25 cellular contexts compared by ENCODE assay signal in genomic region chr12:21938879-21939278, GRCh38. TPM values are rescaled to one million over a fixed set of nuclear protein-coding genes. Genes with fewer than 3 reads are reported as not detected.
DNase-seq lines count a peak whose midpoint lies in the region; ATAC-seq and TF ChIP-seq lines count a peak whose summit lies in the region.
"Had no signal": no experiment of that assay in that cellular context is flagged by ENCODE, and none has a peak within 500 bp of the region (broad histone marks: within the 10 kb centered on the region; RNA-seq: fewer than 3 reads in every experiment).

No MANE protein-coding gene starts in this region.

- peaks cover 4% of the 10 kb centered on the region for H3K9me3 Mint-ChIP-seq in nephron
- H3K9me3 Mint-ChIP-seq: activated naive CD4-positive, alpha-beta T cell treated with anti-CD3 and anti-CD28 coated beads for 36 hours; central memory CD8-positive, alpha-beta T cell had no signal

- H3K9me3 ChIP-seq in heart left ventricle = peaks cover 0 to 4% (median 0%) of the 10 kb centered on the region in 12 donors
- no peaks in the 10 kb centered on the region for H3K9me3 ChIP-seq in ascending aorta
- no peaks in the 10 kb centered on the region for H3K9me3 ChIP-seq in tibial artery

- H3K27me3 ChIP-seq in heart left ventricle = peaks cover 0 to 43% (median 0%) of the 10 kb centered on the region in 9 donors
- no peaks in the 10 kb centered on the region for H3K27me3 ChIP-seq in ascending aorta
- H3K27me3 ChIP-seq in tibial artery = no peaks in the 10 kb centered on the region
- H3K27me3 ChIP-seq: BLaER1 had no signal

- peaks cover 8% of the 10 kb centered on the region for H3K36me3 Mint-ChIP-seq in nephron (ENCODE audit: low read depth)

- H3K4me1 Mint-ChIP-seq in nephron = peaks cover 16% of the 10 kb centered on the region

- intact Hi-C loops in heart left ventricle (cut with DNase I) = loop anchor here in 2 of 10 donors (5.0 kb wide), 2 partner anchors 42 to 47 kb away; no protein-coding TSS in a partner anchor
- intact Hi-C loops in left cardiac atrium (cut with DNase I) = no loop called here
- intact Hi-C loops in ascending aorta (cut with DNase I) = no loop called here
- intact Hi-C loops in tibial artery (cut with DNase I; ENCODE audit: low total_unique reads) = no loop called here

- no peak for TF ChIP-seq POLR2A in heart left ventricle (IDR thresholded peaks at IDR 0.05)

- H3K27ac ChIP-seq in heart left ventricle (peak overlapping the region in 10 of 12 donors; percentile 84 to 94 (median 89)), ascending aorta (no peak overlapping the region), tibial artery (peak overlapping the region in 1 of 2 donors; percentile 45)
- H3K27ac ChIP-seq: A549, BLaER1, epithelial cell of prostate had no signal

- peak overlapping the region; percentile 53 to 94 (median 92) for H3K4me3 Mint-ChIP-seq in nephron
- H3K4me3 Mint-ChIP-seq: activated naive CD4-positive, alpha-beta T cell treated with anti-CD3 and anti-CD28 coated beads for 36 hours; activated T-cell treated with anti-CD3 and anti-CD28 coated beads, Interleukin-2, amount 50 U/mL, for 4 hours; central memory CD8-positive, alpha-beta T cell had no signal

- no peak for ATAC-seq in heart left ventricle
- no peak for ATAC-seq in left cardiac atrium
- ATAC-seq in GM19463 (IDR thresholded peaks at IDR 0.05; ENCODE audit: unreplicated experiment) = no peak
- ATAC-seq: A549 had no signal

- H3K4me1 ChIP-seq in heart left ventricle (peaks cover 0 to 18% (median 0%) of the 10 kb centered on the region in 12 donors), ascending aorta (no peaks in the 10 kb centered on the region), tibial artery (peaks cover 0 to 10% (median 3%) of the 10 kb centered on the region in 4 donors)
- H3K4me1 ChIP-seq: A549, BLaER1 had no signal

- no peak for DNase-seq in heart left ventricle
- no peak for DNase-seq in left cardiac atrium
- no peak for DNase-seq in ascending aorta (ENCODE audit: low spot score in 2 of 2)
- DNase-seq in tibial artery = no peak
- no peak for DNase-seq in stimulated activated CD4-positive, alpha-beta T cell treated with anti-CD3 and anti-CD28 coated beads, Interleukin-15, amount 100 ng/mL, for 24 hours
- DNase-seq in NCI-H187 treated with DMSO at 0.1 percent for 48 hours (lab: John Stamatoyannopoulos, UW) = no peak
- DNase-seq: activated CD4-positive, alpha-beta T cell treated with anti-CD3 and anti-CD28 coated beads for 1 hour; activated CD8-positive, alpha-beta memory T cell treated with anti-CD3 and anti-CD28 coated beads for 24 hours; activated naive CD4-positive, alpha-beta T cell treated with anti-CD3 and anti-CD28 coated beads for 36 hours; activated T-cell treated with anti-CD3 and anti-CD28 coated beads, Interleukin-2, amount 50 U/mL, for 4 hours; amygdala; EL; foreskin melanocyte; NCI-H1092 treated with DMSO at 0.1 percent for 48 hours; NCI-H2029 treated with DMSO at 0.1 percent for 48 hours; NCI-H226; nucleus accumbens; SHP77 treated with DMSO at 0.1 percent for 48 hours had no signal

- peak overlapping the region; percentile 45 to 66 (median 56) for H3K4me3 ChIP-seq in heart left ventricle
- H3K4me3 ChIP-seq in ascending aorta = peak overlapping the region; percentile 58 to 61
- H3K4me3 ChIP-seq in tibial artery = peak overlapping the region; percentile 57 to 70
- H3K4me3 ChIP-seq: A549, BLaER1 had no signal

- WGBS in heart left ventricle, 4 donors = 49 to 54% (median 52%) methylated on average over 7 of the region's 7 CpGs

- peaks cover 8% of the 10 kb centered on the region for H3K27me3 Mint-ChIP-seq in nephron (ENCODE audit: low read depth)

- peak overlapping the region; percentile 94 to 99 (median 96) for H3K27ac Mint-ChIP-seq in nephron
- H3K27ac Mint-ChIP-seq: activated naive CD4-positive, alpha-beta T cell treated with anti-CD3 and anti-CD28 coated beads for 36 hours had no signal

- peaks cover 0 to 29% (median 0%) of the 10 kb centered on the region in 9 donors for H3K36me3 ChIP-seq in heart left ventricle
- no peaks in the 10 kb centered on the region for H3K36me3 ChIP-seq in ascending aorta
- no peaks in the 10 kb centered on the region for H3K36me3 ChIP-seq in tibial artery
- H3K36me3 ChIP-seq: BLaER1 had no signal

- TF ChIP-seq CTCF in heart left ventricle (IDR thresholded peaks at IDR 0.05) (no peak), ascending aorta (IDR thresholded peaks at IDR 0.05) (no peak), nephron (IDR thresholded peaks at IDR 0.05; ENCODE audit: unreplicated experiment in 3 of 3) (no peak), tibial artery (IDR thresholded peaks at IDR 0.05) (no peak)

RNA-seq across cellular contexts. Expression of gene ABCC9, which starts 2.3 kb away (rescaled TPM):
- 100 to 1,000 TPM in 1 of 9 donors, 10 to 100 TPM in 8; 60.1 to 103 (median 80.0) TPM for total RNA-seq in heart left ventricle
- 10 to 100 TPM; 14.1 to 16.9 TPM for polyA plus RNA-seq in heart left ventricle
- 10 to 100 TPM; 44.6 to 46.7 TPM for total RNA-seq in left cardiac atrium
- 19.8 TPM for total RNA-seq in ascending aorta
- total RNA-seq: activated naive CD4-positive, alpha-beta T cell treated with anti-CD3 and anti-CD28 coated beads for 36 hours had no signal
- polyA plus RNA-seq: keratinocyte had no signal

Comparison
In these comparisons a context has a peak if more than half of its experiments do, and no peak if none do; other contexts are left out.
1. H3K27ac ChIP-seq: peak in heart left ventricle (10 of 12); none in ascending aorta (0 of 2).
2. Peak in every context shown above with its lines, with median percentiles within 50 percentile points of each other: H3K4me3 ChIP-seq.